ENCODE assay signal across 15 cellular contexts in the genomic region with DNA sequence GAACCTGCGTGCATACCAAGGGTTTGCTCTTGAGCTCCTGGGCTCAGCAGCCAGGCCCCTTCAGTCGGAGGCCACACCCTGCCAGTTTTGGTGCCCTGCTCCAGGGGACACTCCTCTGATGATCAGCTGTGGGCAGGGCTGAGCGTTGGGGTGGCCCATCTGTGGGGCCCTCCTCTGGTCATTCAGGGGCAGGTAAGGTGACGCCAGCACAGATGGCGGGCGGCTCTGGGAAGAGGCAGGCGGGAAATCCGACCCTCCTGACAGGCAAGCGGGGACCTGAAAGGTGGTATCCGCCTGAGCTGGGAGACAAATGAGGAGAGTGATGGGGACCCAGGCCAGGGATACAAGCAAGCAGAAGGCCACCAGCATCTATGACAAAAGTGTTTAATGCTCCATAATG. TPM values are rescaled to one million over a fixed set of nuclear protein-coding genes. Genes with fewer than 3 reads are reported as not detected.
DNase-seq lines count a peak whose midpoint lies in the region; ATAC-seq and TF ChIP-seq lines count a peak whose summit lies in the region.
"Had no signal": no experiment of that assay in that cellular context is flagged by ENCODE, and none has a peak within 500 bp of the region (broad histone marks: within the 10 kb centered on the region; RNA-seq: fewer than 3 reads in every experiment).

No MANE protein-coding gene starts in this region.

- ATAC-seq in CD4-positive, CD25-positive, alpha-beta regulatory T cell (ENCODE audit: low read depth in 2 of 2): no peak
- ATAC-seq in activated T-helper 17 cell treated with anti-CD3 and anti-CD28 coated beads, Interleukin-2, amount 50 U/mL, for 72 hours (replicated peaks): no peak
- no peak for ATAC-seq in body of pancreas
- no peak for ATAC-seq in aorta (ENCODE audit: low FRiP score)
- ATAC-seq: HCT116 had no signal

- no peak overlapping the region for H3K27ac ChIP-seq in CD4-positive, CD25-positive, alpha-beta regulatory T cell (ENCODE audit: insufficient read depth, low read length, poor library complexity, severe bottlenecking)
- H3K27ac ChIP-seq in CD4-positive, alpha-beta memory T cell (ENCODE audit: low read depth, low read length): no peak overlapping the region
- no peak overlapping the region for H3K27ac ChIP-seq in body of pancreas
- no peak overlapping the region for H3K27ac ChIP-seq in aorta (ENCODE audit: low read depth in 1 of 2, low read length in 2 of 2)
- H3K27ac ChIP-seq: SK-N-MC had no signal

- peaks cover 0 to 59% (median 23%) of the 10 kb centered on the region in 4 donors for H3K4me1 Mint-ChIP-seq in CD4-positive, CD25-positive, alpha-beta regulatory T cell
- peaks cover 22 to 65% (median 45%) of the 10 kb centered on the region in 4 donors for H3K4me1 Mint-ChIP-seq in CD4-positive, alpha-beta memory T cell
- H3K4me1 Mint-ChIP-seq in activated T-helper 17 cell treated with anti-CD3 and anti-CD28 coated beads, Interleukin-2, amount 50 U/mL, for 72 hours: peaks cover 35% of the 10 kb centered on the region
- peaks cover 53% of the 10 kb centered on the region for H3K4me1 Mint-ChIP-seq in nephron progenitor cell

- H3K4me3 ChIP-seq in CD4-positive, CD25-positive, alpha-beta regulatory T cell (ENCODE audit: low read depth, low read length): no peak overlapping the region
- H3K4me3 ChIP-seq in CD4-positive, alpha-beta memory T cell (ENCODE audit: low read length in 2 of 2): no peak overlapping the region
- H3K4me3 ChIP-seq in body of pancreas: no peak overlapping the region
- no peak overlapping the region for H3K4me3 ChIP-seq in aorta (ENCODE audit: low read length in 2 of 2)
- H3K4me3 ChIP-seq: SK-N-MC had no signal

- no peaks in the 10 kb centered on the region for H3K27me3 ChIP-seq in CD4-positive, CD25-positive, alpha-beta regulatory T cell (ENCODE audit: control insufficient read depth, insufficient read depth, low read length)
- no peaks in the 10 kb centered on the region for H3K27me3 ChIP-seq in CD4-positive, alpha-beta memory T cell (ENCODE audit: insufficient read depth, low read length)
- H3K27me3 ChIP-seq in body of pancreas (no peaks in the 10 kb centered on the region), aorta (ENCODE audit: control insufficient read depth in 1 of 2, insufficient read depth in 2 of 2, low read length in 1 of 2) (no peaks in the 10 kb centered on the region)
- H3K27me3 ChIP-seq: BE2C had no signal

- POLR2A ChIA-PET in CD4-positive, alpha-beta memory T cell (lab: Charles Lee; ENCODE audit: partially characterized antibody): interaction anchor here (0.9 to 2.2 kb wide), 2 partner anchors 16 to 26 kb away, joined by 3 to 9 read pairs; no protein-coding TSS in a partner anchor

- H3K36me3 Mint-ChIP-seq in CD4-positive, CD25-positive, alpha-beta regulatory T cell: no peaks in the 10 kb centered on the region
- peaks cover 0 to 5% of the 10 kb centered on the region in 2 donors for H3K36me3 Mint-ChIP-seq in CD4-positive, alpha-beta memory T cell
- peaks cover 8% of the 10 kb centered on the region for H3K36me3 Mint-ChIP-seq in activated T-helper 17 cell treated with anti-CD3 and anti-CD28 coated beads, Interleukin-2, amount 50 U/mL, for 72 hours (ENCODE audit: low read depth)
- peaks cover 10% of the 10 kb centered on the region for H3K36me3 Mint-ChIP-seq in nephron progenitor cell (ENCODE audit: low read depth)

- TF ChIP-seq POLR2A in body of pancreas (IDR thresholded peaks at IDR 0.05): no peak

- CTCF ChIA-PET in CD4-positive, alpha-beta memory T cell (lab: Charles Lee; ENCODE audit: partially characterized antibody): interaction anchor here (1.0 to 14.4 kb wide), 5 partner anchors 17 to 174 kb away, joined by 3 to 185 read pairs (median 5); no protein-coding TSS in a partner anchor

- no peaks in the 10 kb centered on the region for H3K9me3 Mint-ChIP-seq in CD4-positive, CD25-positive, alpha-beta regulatory T cell
- peaks cover 0 to 3% (median 0%) of the 10 kb centered on the region in 8 donors for H3K9me3 Mint-ChIP-seq in CD4-positive, alpha-beta memory T cell
- no peaks in the 10 kb centered on the region for H3K9me3 Mint-ChIP-seq in activated T-helper 17 cell treated with anti-CD3 and anti-CD28 coated beads, Interleukin-2, amount 50 U/mL, for 72 hours
- H3K9me3 Mint-ChIP-seq in nephron progenitor cell: no peaks in the 10 kb centered on the region
- H3K9me3 Mint-ChIP-seq: CD8-positive, alpha-beta memory T cell had no signal

- H3K36me3 ChIP-seq in CD4-positive, CD25-positive, alpha-beta regulatory T cell (ENCODE audit: control insufficient read depth, insufficient read depth, low read length): no peaks in the 10 kb centered on the region
- no peaks in the 10 kb centered on the region for H3K36me3 ChIP-seq in CD4-positive, alpha-beta memory T cell (ENCODE audit: insufficient read depth, low read length)
- no peaks in the 10 kb centered on the region for H3K36me3 ChIP-seq in body of pancreas (replicated peaks in 1 of 2; ENCODE audit: insufficient read depth in 1 of 2, low read depth in 2 of 2)
- H3K36me3 ChIP-seq in aorta (ENCODE audit: control insufficient read depth in 1 of 2, insufficient read depth in 2 of 2, low read length in 1 of 2): no peaks in the 10 kb centered on the region
- H3K36me3 ChIP-seq: BE2C had no signal

- peak overlapping the region in 2 of 4 donors; percentile 38 to 58 for H3K4me3 Mint-ChIP-seq in CD4-positive, CD25-positive, alpha-beta regulatory T cell
- peak overlapping the region in 1 of 8 donors; percentile 68 for H3K4me3 Mint-ChIP-seq in CD4-positive, alpha-beta memory T cell
- no peak overlapping the region for H3K4me3 Mint-ChIP-seq in activated T-helper 17 cell treated with anti-CD3 and anti-CD28 coated beads, Interleukin-2, amount 50 U/mL, for 72 hours
- peak overlapping the region; percentile 39 for H3K4me3 Mint-ChIP-seq in nephron progenitor cell

- WGBS in body of pancreas, 2 donors: 89 to 95% methylated on average over 8 to 10 of the region's 10 CpGs
- 96 to 97% methylated on average over 10 of the region's 10 CpGs for WGBS in aorta, 2 donors

- no peaks in the 10 kb centered on the region for H3K27me3 Mint-ChIP-seq in CD4-positive, CD25-positive, alpha-beta regulatory T cell
- H3K27me3 Mint-ChIP-seq in CD4-positive, alpha-beta memory T cell: no peaks in the 10 kb centered on the region
- no peaks in the 10 kb centered on the region for H3K27me3 Mint-ChIP-seq in activated T-helper 17 cell treated with anti-CD3 and anti-CD28 coated beads, Interleukin-2, amount 50 U/mL, for 72 hours
- H3K27me3 Mint-ChIP-seq in nephron progenitor cell (ENCODE audit: low read depth, poor library complexity): peaks cover 5% of the 10 kb centered on the region

- no peaks in the 10 kb centered on the region for H3K9me3 ChIP-seq in CD4-positive, CD25-positive, alpha-beta regulatory T cell (ENCODE audit: control insufficient read depth in 2 of 2, low read length in 2 of 2)
- H3K9me3 ChIP-seq in CD4-positive, alpha-beta memory T cell (ENCODE audit: control insufficient read depth in 1 of 2, low read length in 2 of 2): no peaks in the 10 kb centered on the region
- H3K9me3 ChIP-seq in body of pancreas: no peaks in the 10 kb centered on the region
- H3K9me3 ChIP-seq in aorta (ENCODE audit: control insufficient read depth, low read length): no peaks in the 10 kb centered on the region
- H3K9me3 ChIP-seq: BE2C had no signal

- peaks cover 26% of the 10 kb centered on the region for H3K4me1 ChIP-seq in CD4-positive, CD25-positive, alpha-beta regulatory T cell (ENCODE audit: control insufficient read depth, insufficient read depth, low read length, poor library complexity, severe bottlenecking)
- peaks cover 36% of the 10 kb centered on the region for H3K4me1 ChIP-seq in CD4-positive, alpha-beta memory T cell (ENCODE audit: insufficient read depth, low read length)
- peaks cover 13% of the 10 kb centered on the region for H3K4me1 ChIP-seq in body of pancreas
- H3K4me1 ChIP-seq in aorta (ENCODE audit: control insufficient read depth in 1 of 2, insufficient read depth in 2 of 2, low read length in 2 of 2): no peaks in the 10 kb centered on the region
- H3K4me1 ChIP-seq: BE2C had no signal

- intact Hi-C loops in CD4-positive, alpha-beta memory T cell (cut with micrococcal nuclease): no loop called here
- intact Hi-C loops in body of pancreas (cut with DNase I) (no loop called here), aorta (cut with DNase I) (no loop called here)

- H3K27ac Mint-ChIP-seq in CD4-positive, CD25-positive, alpha-beta regulatory T cell: peak overlapping the region in 2 of 3 donors; percentile 44 to 84
- peak overlapping the region in 5 of 7 donors; percentile 39 to 78 (median 52) for H3K27ac Mint-ChIP-seq in CD4-positive, alpha-beta memory T cell
- H3K27ac Mint-ChIP-seq in activated T-helper 17 cell treated with anti-CD3 and anti-CD28 coated beads, Interleukin-2, amount 50 U/mL, for 72 hours: peak overlapping the region; percentile 95
- no peak overlapping the region for H3K27ac Mint-ChIP-seq in nephron progenitor cell

- TF ChIP-seq CTCF in nephron progenitor cell (IDR thresholded peaks at IDR 0.05) (no peak), body of pancreas (IDR thresholded peaks at IDR 0.05) (no peak)

- no peak for DNase-seq in CD4-positive, CD25-positive, alpha-beta regulatory T cell
- no peak for DNase-seq in CD4-positive, alpha-beta memory T cell
- no peak for DNase-seq in nephron progenitor cell
- DNase-seq in body of pancreas: no peak
- DNase-seq in NCI-H1048 (lab: John Stamatoyannopoulos, UW): no peak
- no peak for DNase-seq in aorta
- DNase-seq: BE2C; CD8-positive, alpha-beta memory T cell; DMS79; NCI-H1417; NCI-H2029; NCI-H510A had no signal

RNA-seq across cellular contexts. Expression of gene MFNG, which starts 3.8 kb away (rescaled TPM):
- total RNA-seq in CD4-positive, CD25-positive, alpha-beta regulatory T cell: 148 TPM
- polyA plus RNA-seq in CD4-positive, CD25-positive, alpha-beta regulatory T cell: 100 to 1,000 TPM; 323 to 340 (median 327) TPM
- 100 to 1,000 TPM; 213 to 218 TPM for total RNA-seq in CD4-positive, alpha-beta memory T cell
- polyA plus RNA-seq in CD4-positive, alpha-beta memory T cell: 100 to 1,000 TPM; 339 to 441 TPM
- 100 to 1,000 TPM; 170 to 245 TPM for total RNA-seq in activated T-helper 17 cell treated with anti-CD3 and anti-CD28 coated beads, Interleukin-2, amount 50 U/mL, for 72 hours
- total RNA-seq in body of pancreas: 1 to 10 TPM; 3.0 to 7.3 TPM
- 10 to 100 TPM; 22.8 to 35.4 TPM for total RNA-seq in aorta
- polyA plus RNA-seq in aorta: 10 to 100 TPM in 1 of 2 donors, 1 to 10 TPM in 1; 6.7 to 12.0 TPM

RNA-seq across cellular contexts. Expression of gene CARD10, which starts 29.2 kb away (rescaled TPM):
- total RNA-seq in CD4-positive, CD25-positive, alpha-beta regulatory T cell: not detected
- not detected for polyA plus RNA-seq in CD4-positive, CD25-positive, alpha-beta regulatory T cell
- under 1 TPM; 0.42 to 0.61 TPM for total RNA-seq in CD4-positive, alpha-beta memory T cell
- polyA plus RNA-seq in CD4-positive, alpha-beta memory T cell: not detected
- under 1 TPM in 1 of 2 donors, not detected in 1; 0.09 TPM for total RNA-seq in activated T-helper 17 cell treated with anti-CD3 and anti-CD28 coated beads, Interleukin-2, amount 50 U/mL, for 72 hours
- total RNA-seq in body of pancreas (10 to 100 TPM; 17.4 to 28.7 TPM), aorta (10 to 100 TPM; 10.1 to 24.9 TPM)
- polyA plus RNA-seq in aorta: 1 to 10 TPM; 2.2 to 8.8 TPM

Comparison
In these comparisons a context has a peak if more than half of its experiments do, and no peak if none do; other contexts are left out.
1. RNA of gene CARD10, which starts 29.2 kb away (total RNA-seq): 17.4 to 28.7 TPM in body of pancreas and 10.1 to 24.9 TPM in aorta; 0.42 to 0.61 TPM in CD4-positive, alpha-beta memory T cell, 0.09 TPM in activated T-helper 17 cell treated with anti-CD3 and anti-CD28 coated beads, Interleukin-2, amount 50 U/mL, for 72 hours and not detected in CD4-positive, CD25-positive, alpha-beta regulatory T cell (single experiment); every median in the first group is over 4 times any median in the second.